ENCODE assay signal across 8 cellular contexts in the genomic region with DNA sequence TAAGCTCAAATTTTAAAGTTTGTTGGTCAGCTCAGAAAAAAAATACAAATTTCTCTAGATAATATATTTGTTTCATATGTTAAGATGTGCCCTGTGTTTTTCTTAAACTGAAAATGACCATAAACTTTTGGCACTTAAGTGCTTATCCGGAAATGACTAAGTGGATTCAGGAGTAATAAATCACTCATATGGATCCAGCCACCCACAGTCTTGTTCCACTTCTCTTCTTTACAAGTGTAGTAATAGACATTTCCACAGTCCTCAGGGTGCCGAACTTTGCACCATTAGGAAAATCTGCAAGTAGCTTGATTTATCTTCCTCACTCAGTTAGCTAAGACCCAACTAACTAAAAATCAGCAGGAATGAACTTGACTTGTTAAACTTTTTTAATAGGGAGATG.
DNase-seq lines count a peak whose midpoint lies in the region; ATAC-seq and TF ChIP-seq lines count a peak whose summit lies in the region.

No MANE protein-coding gene starts in this region.

- H3F3A ChIP-seq in SK-N-SH (replicated peaks; ENCODE audit: insufficient read depth) = no peaks in the 10 kb centered on the region

- no peak overlapping the region for H3K4me3 ChIP-seq in SK-N-SH (ENCODE audit: low read depth in 2 of 2, low read length in 1 of 2)

- H3K36me3 Mint-ChIP-seq in activated naive CD4-positive, alpha-beta T cell treated with anti-CD3 and anti-CD28 coated beads for 36 hours (ENCODE audit: low read depth) = peaks cover 11% of the 10 kb centered on the region

- 29% methylated on average over 2 of the region's 2 CpGs for WGBS in SK-N-SH (ENCODE audit: low lambda C conversion rate)

- no peaks in the 10 kb centered on the region for H3K79me2 ChIP-seq in SK-N-SH (ENCODE audit: insufficient read depth)

- peak; percentile 9 for DNase-seq in activated naive CD4-positive, alpha-beta T cell treated with anti-CD3 and anti-CD28 coated beads for 36 hours
- DNase-seq in activated naive CD4-positive, alpha-beta T cell (lab: John Stamatoyannopoulos, UW) = no peak
- no peak for DNase-seq in SK-N-SH
- DNase-seq in stromal cell of bone marrow (ENCODE audit: low read depth) = peak; percentile 38
- no peak for DNase-seq in putamen (ENCODE audit: low spot score)
- DNase-seq in globus pallidus (ENCODE audit: low spot score) = no peak

- no peak for TF ChIP-seq CTCF in SK-N-SH (IDR thresholded peaks at IDR 0.05)

- intact Hi-C loops in activated naive CD4-positive, alpha-beta T cell treated with anti-CD3 and anti-CD28 coated beads for 36 hours (cut with micrococcal nuclease) = no loop called here

- no peak overlapping the region for H3K4me2 ChIP-seq in SK-N-SH

- peaks cover 42% of the 10 kb centered on the region for H3K4me1 Mint-ChIP-seq in activated naive CD4-positive, alpha-beta T cell treated with anti-CD3 and anti-CD28 coated beads for 36 hours (ENCODE audit: low read depth)

- CTCF ChIA-PET in activated naive CD4-positive, alpha-beta T cell treated with anti-CD3 and anti-CD28 coated beads for 36 hours (lab: Charles Lee) = interaction anchor here (0.6 kb wide), 1 partner anchor 417 kb away, joined by 3 read pairs; no protein-coding TSS in a partner anchor
- CTCF ChIA-PET in SK-N-SH (lab: Yijun Ruan, JAX) = no interaction called here

- peaks cover 0 to 14% of the 10 kb centered on the region in 2 experiments; a peak in 2 of 4 replicates for H3K4me1 ChIP-seq in SK-N-SH (ENCODE audit: control insufficient read depth in 1 of 2, insufficient read depth in 2 of 2, low read depth in 1 of 2, low read length in 1 of 2)

- no peak overlapping the region for H3K27ac Mint-ChIP-seq in activated naive CD4-positive, alpha-beta T cell treated with anti-CD3 and anti-CD28 coated beads for 36 hours

- no peaks in the 10 kb centered on the region for H3K36me3 ChIP-seq in SK-N-SH (replicated peaks in 1 of 2; ENCODE audit: control insufficient read depth in 1 of 2, insufficient read depth in 2 of 2, low read length in 1 of 2)

- no peak for TF ChIP-seq RAD21 in SK-N-SH (IDR thresholded peaks at IDR 0.05; ENCODE audit: low read length)

- H3K27ac ChIP-seq in SK-N-SH (ENCODE audit: low read depth in 2 of 2, low read length in 1 of 2) = no peak overlapping the region; a peak in 1 of 4 replicates

- H3K9me3 ChIP-seq in SK-N-SH = no peaks in the 10 kb centered on the region

- no peaks in the 10 kb centered on the region for H3K27me3 ChIP-seq in SK-N-SH (ENCODE audit: insufficient read depth)

- H3K9ac ChIP-seq in SK-N-SH = no peak overlapping the region

- H2AFZ ChIP-seq in SK-N-SH (ENCODE audit: low read depth) = no peak overlapping the region; the same call in 1 of the 2 replicates

- POLR2A ChIA-PET in SK-N-SH (lab: Yijun Ruan, JAX) = no interaction called here

- no peaks in the 10 kb centered on the region for H3K9me3 Mint-ChIP-seq in activated naive CD4-positive, alpha-beta T cell treated with anti-CD3 and anti-CD28 coated beads for 36 hours

- no peaks in the 10 kb centered on the region for H4K20me1 ChIP-seq in SK-N-SH (ENCODE audit: insufficient read depth)

- H3K27me3 Mint-ChIP-seq in activated naive CD4-positive, alpha-beta T cell treated with anti-CD3 and anti-CD28 coated beads for 36 hours (ENCODE audit: low read depth) = no peaks in the 10 kb centered on the region

- TF ChIP-seq EP300 in SK-N-SH (IDR thresholded peaks at IDR 0.05; ENCODE audit: borderline replicate concordance in 1 of 2, low read depth in 1 of 2, low read length in 1 of 2) = 0 out of 4 replicates have a peak, but pooled peaks of 1 of the 2 experiments have one; percentile 30

- H3K9me2 ChIP-seq in SK-N-SH = no peaks in the 10 kb centered on the region

- no peak overlapping the region for H3K4me3 Mint-ChIP-seq in activated naive CD4-positive, alpha-beta T cell treated with anti-CD3 and anti-CD28 coated beads for 36 hours

- peak; percentile 68 for ATAC-seq in HG03060 (IDR thresholded peaks at IDR 0.05; ENCODE audit: low read depth, unreplicated experiment)
- no peak for ATAC-seq in GM21526 (IDR thresholded peaks at IDR 0.05; ENCODE audit: low FRiP score, unreplicated experiment)

TF ChIP-seq in SK-N-SH, 30 proteins besides CTCF, POLR2A, EP300 and RAD21:
- TF ChIP-seq FOSL2 (IDR thresholded peaks at IDR 0.05; ENCODE audit: borderline replicate concordance, low read depth) = peak; percentile 45; the same call in 1 of the 2 replicates
- no peak for TF ChIP-seq CHD2 (IDR thresholded peaks at IDR 0.05; ENCODE audit: low read length, partially characterized antibody)
- TF ChIP-seq MEF2A (IDR thresholded peaks at IDR 0.05; ENCODE audit: borderline replicate concordance, low read depth) = no peak
- TF ChIP-seq FOXM1 (IDR thresholded peaks at IDR 0.05; ENCODE audit: low read depth) = no peak
- TF ChIP-seq JUND (IDR thresholded peaks at IDR 0.05) = peak; percentile 76
- TF ChIP-seq, protein P1, sequence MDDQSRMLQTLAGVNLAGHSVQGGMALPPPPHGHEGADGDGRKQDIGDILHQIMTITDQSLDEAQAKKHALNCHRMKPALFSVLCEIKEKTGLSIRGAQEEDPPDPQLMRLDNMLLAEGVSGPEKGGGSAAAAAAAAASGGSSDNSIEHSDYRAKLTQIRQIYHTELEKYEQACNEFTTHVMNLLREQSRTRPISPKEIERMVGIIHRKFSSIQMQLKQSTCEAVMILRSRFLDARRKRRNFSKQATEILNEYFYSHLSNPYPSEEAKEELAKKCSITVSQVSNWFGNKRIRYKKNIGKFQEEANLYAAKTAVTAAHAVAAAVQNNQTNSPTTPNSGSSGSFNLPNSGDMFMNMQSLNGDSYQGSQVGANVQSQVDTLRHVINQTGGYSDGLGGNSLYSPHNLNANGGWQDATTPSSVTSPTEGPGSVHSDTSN (IDR thresholded peaks at IDR 0.05) = peak; percentile 87
- no peak for TF ChIP-seq ELF1 (IDR thresholded peaks at IDR 0.05)
- TF ChIP-seq, protein P2, sequence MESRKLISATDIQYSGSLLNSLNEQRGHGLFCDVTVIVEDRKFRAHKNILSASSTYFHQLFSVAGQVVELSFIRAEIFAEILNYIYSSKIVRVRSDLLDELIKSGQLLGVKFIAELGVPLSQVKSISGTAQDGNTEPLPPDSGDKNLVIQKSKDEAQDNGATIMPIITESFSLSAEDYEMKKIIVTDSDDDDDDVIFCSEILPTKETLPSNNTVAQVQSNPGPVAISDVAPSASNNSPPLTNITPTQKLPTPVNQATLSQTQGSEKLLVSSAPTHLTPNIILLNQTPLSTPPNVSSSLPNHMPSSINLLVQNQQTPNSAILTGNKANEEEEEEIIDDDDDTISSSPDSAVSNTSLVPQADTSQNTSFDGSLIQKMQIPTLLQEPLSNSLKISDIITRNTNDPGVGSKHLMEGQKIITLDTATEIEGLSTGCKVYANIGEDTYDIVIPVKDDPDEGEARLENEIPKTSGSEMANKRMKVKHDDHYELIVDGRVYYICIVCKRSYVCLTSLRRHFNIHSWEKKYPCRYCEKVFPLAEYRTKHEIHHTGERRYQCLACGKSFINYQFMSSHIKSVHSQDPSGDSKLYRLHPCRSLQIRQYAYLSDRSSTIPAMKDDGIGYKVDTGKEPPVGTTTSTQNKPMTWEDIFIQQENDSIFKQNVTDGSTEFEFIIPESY (IDR thresholded peaks at IDR 0.05; ENCODE audit: borderline replicate concordance, low read depth) = no peak
- TF ChIP-seq TCF12 (IDR thresholded peaks at IDR 0.05) = peak; percentile 56; the same call in 1 of the 2 replicates
- TF ChIP-seq YY1 (IDR thresholded peaks at IDR 0.05; ENCODE audit: low read depth) = no peak
- no peak for TF ChIP-seq SIN3A (IDR thresholded peaks at IDR 0.05; ENCODE audit: borderline replicate concordance, low read depth, low read length)
- TF ChIP-seq NRF1 (IDR thresholded peaks at IDR 0.05; ENCODE audit: low read depth, low read length) = no peak
- TF ChIP-seq, protein P3, sequence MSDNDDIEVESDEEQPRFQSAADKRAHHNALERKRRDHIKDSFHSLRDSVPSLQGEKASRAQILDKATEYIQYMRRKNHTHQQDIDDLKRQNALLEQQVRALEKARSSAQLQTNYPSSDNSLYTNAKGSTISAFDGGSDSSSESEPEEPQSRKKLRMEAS (IDR thresholded peaks at IDR 0.05; ENCODE audit: low read depth) = no peak
- TF ChIP-seq POLR2AphosphoS5 (IDR thresholded peaks at IDR 0.05; ENCODE audit: low read depth, low read length) = no peak
- TF ChIP-seq NFIC (IDR thresholded peaks at IDR 0.05; ENCODE audit: borderline replicate concordance) = peak; percentile 73
- no peak for TF ChIP-seq MXI1 (IDR thresholded peaks at IDR 0.05; ENCODE audit: low read depth, low read length)
- no peak for TF ChIP-seq GATA2 (CRISPR knock-in tag; IDR thresholded peaks at IDR 0.05)
- no peak for TF ChIP-seq RFX5 (IDR thresholded peaks at IDR 0.05; ENCODE audit: low read length)
- TF ChIP-seq, protein P4, sequence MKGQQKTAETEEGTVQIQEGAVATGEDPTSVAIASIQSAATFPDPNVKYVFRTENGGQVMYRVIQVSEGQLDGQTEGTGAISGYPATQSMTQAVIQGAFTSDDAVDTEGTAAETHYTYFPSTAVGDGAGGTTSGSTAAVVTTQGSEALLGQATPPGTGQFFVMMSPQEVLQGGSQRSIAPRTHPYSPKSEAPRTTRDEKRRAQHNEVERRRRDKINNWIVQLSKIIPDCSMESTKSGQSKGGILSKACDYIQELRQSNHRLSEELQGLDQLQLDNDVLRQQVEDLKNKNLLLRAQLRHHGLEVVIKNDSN (IDR thresholded peaks at IDR 0.05; ENCODE audit: borderline replicate concordance, low read depth) = no peak
- TF ChIP-seq TAF1 (IDR thresholded peaks at IDR 0.05; ENCODE audit: borderline replicate concordance, low read depth, low read length) = no peak

Comparison
In these comparisons a context has a peak if more than half of its experiments do, and no peak if none do; other contexts are left out.
1. DNase-seq: peak in activated naive CD4-positive, alpha-beta T cell treated with anti-CD3 and anti-CD28 coated beads for 36 hours (single experiment) and stromal cell of bone marrow (single experiment); none in activated naive CD4-positive, alpha-beta T cell (0 of 4), SK-N-SH (single experiment), putamen (single experiment) and globus pallidus (single experiment).